1 cellular context compared by ENCODE assay signal in genomic region chr13:24982333-24982999, GRCh38.
TF ChIP-seq lines count a peak whose summit lies in the region.

No MANE protein-coding gene starts in this region.

TF ChIP-seq in Ishikawa, 13 proteins besides CTCF, POLR2A, EP300 and RAD21 (continued from another document):
- no peak for TF ChIP-seq REST (IDR thresholded peaks at IDR 0.05; ENCODE audit: low read depth)
- TF ChIP-seq NFIC (IDR thresholded peaks at IDR 0.05), result peak; percentile 48
